ENCODE assay signal across 11 cellular contexts in genomic region chr3:119779731-119780383, GRCh38. TPM values are rescaled to one million over a fixed set of nuclear protein-coding genes. Genes with fewer than 3 reads are reported as not detected.
DNase-seq lines count a peak whose midpoint lies in the region; ATAC-seq and TF ChIP-seq lines count a peak whose summit lies in the region.
"Had no signal": no experiment of that assay in that cellular context is flagged by ENCODE, and none has a peak within 500 bp of the region (broad histone marks: within the 10 kb centered on the region; RNA-seq: fewer than 3 reads in every experiment).

No MANE protein-coding gene starts in this region.

- H3K27ac ChIP-seq in CD8-positive, alpha-beta T cell (ENCODE audit: low read depth, low read length), result no peak overlapping the region
- H3K27ac ChIP-seq in GM23338 (ENCODE audit: low read depth), result no peak overlapping the region

- no peak for DNase-seq in CD8-positive, alpha-beta T cell
- DNase-seq in NOMO-1 treated with dmso at 0.1 percent for 144 hours (lab: John Stamatoyannopoulos, UW; ENCODE audit: unreplicated experiment) (peak; percentile 16), GM23338 (ENCODE audit: low spot score) (no peak), NCI-H526 (lab: John Stamatoyannopoulos, UW) (no peak)
- no peak for DNase-seq in stimulated activated CD4-positive, alpha-beta T cell treated with anti-CD3 and anti-CD28 coated beads, Interleukin-1b, Interleukin-23, amount 100 ng/mL, for 48 hours
- DNase-seq in activated T-helper 1 cell treated with anti-CD3 and anti-CD28 coated beads, Interleukin-12 subunit alpha, Interleukin-12 subunit beta, Interleukin-2, Interleukin-4 antibody, amounts not matched to agents 30 ng/mL and 10 ng/mL and 1 ng/mL, durations not matched to agents 14 hours and 24 hours and 36 hours (ENCODE audit: low spot score), result no peak
- DNase-seq: DND-41, NCI-H1436 had no signal

- no peaks in the 10 kb centered on the region for H3K36me3 ChIP-seq in CD8-positive, alpha-beta T cell (ENCODE audit: insufficient read depth, low read length)
- no peaks in the 10 kb centered on the region for H3K36me3 ChIP-seq in GM23338 (ENCODE audit: insufficient read depth)

- no peaks in the 10 kb centered on the region for H3F3A ChIP-seq in GM23338 (replicated peaks; ENCODE audit: low read depth)

- H4K20me1 ChIP-seq in GM23338 (replicated peaks; ENCODE audit: insufficient read depth), result no peaks in the 10 kb centered on the region

- no peaks in the 10 kb centered on the region for H3K4me1 Mint-ChIP-seq in CD8-positive, alpha-beta T cell (ENCODE audit: low read depth)
- peaks cover 3% of the 10 kb centered on the region; the same call in 2 of the 3 replicates for H3K4me1 Mint-ChIP-seq in GM23338
- H3K4me1 Mint-ChIP-seq in activated T-helper 1 cell treated with anti-CD3 and anti-CD28 coated beads, Interleukin-12 subunit alpha, Interleukin-12 subunit beta, Interleukin-2, Interleukin-4 antibody, amounts not matched to agents 30 ng/mL and 10 ng/mL and 1 ng/mL, durations not matched to agents 14 hours and 24 hours and 36 hours (ENCODE audit: low read depth), result no peaks in the 10 kb centered on the region

- no peaks in the 10 kb centered on the region for H3K9me2 ChIP-seq in GM23338 (ENCODE audit: insufficient read depth)

- CTCF ChIA-PET in CD8-positive, alpha-beta T cell (lab: Charles Lee), result no interaction called here

- intact Hi-C loops in CD8-positive, alpha-beta T cell (cut with DNase I, micrococcal nuclease), result no loop called here
- intact Hi-C loops in activated T-helper 1 cell treated with anti-CD3 and anti-CD28 coated beads, Interleukin-12 subunit alpha, Interleukin-12 subunit beta, Interleukin-2, Interleukin-4 antibody, amounts not matched to agents 30 ng/mL and 10 ng/mL and 1 ng/mL, durations not matched to agents 14 hours and 24 hours and 36 hours (cut with micrococcal nuclease), result no loop called here

- no peaks in the 10 kb centered on the region for H3K79me2 ChIP-seq in GM23338 (replicated peaks; ENCODE audit: insufficient read depth)

- no peaks in the 10 kb centered on the region for H3K4me1 ChIP-seq in CD8-positive, alpha-beta T cell (ENCODE audit: insufficient read depth, low read length)
- H3K4me1 ChIP-seq in GM23338 (ENCODE audit: insufficient read depth), result no peaks in the 10 kb centered on the region

- no peaks in the 10 kb centered on the region for H3K27me3 Mint-ChIP-seq in CD8-positive, alpha-beta T cell (ENCODE audit: low read depth)
- H3K27me3 Mint-ChIP-seq in GM23338 (ENCODE audit: insufficient read depth, low read depth, poor library complexity), result peaks cover 2% of the 10 kb centered on the region
- peaks cover 2% of the 10 kb centered on the region for H3K27me3 Mint-ChIP-seq in activated T-helper 1 cell treated with anti-CD3 and anti-CD28 coated beads, Interleukin-12 subunit alpha, Interleukin-12 subunit beta, Interleukin-2, Interleukin-4 antibody, amounts not matched to agents 30 ng/mL and 10 ng/mL and 1 ng/mL, durations not matched to agents 14 hours and 24 hours and 36 hours (ENCODE audit: insufficient read depth)

- no peak for TF ChIP-seq CTCF in CD8-positive, alpha-beta T cell (IDR thresholded peaks at IDR 0.05)
- TF ChIP-seq CTCF in GM23338 (conservative IDR thresholded peaks at IDR 0.05; ENCODE audit: low read depth in 2 of 2), result no peak

- H3K9me3 Mint-ChIP-seq in CD8-positive, alpha-beta T cell, result peaks cover 9% of the 10 kb centered on the region
- H3K9me3 Mint-ChIP-seq in GM23338, result no peaks in the 10 kb centered on the region; the same call in 2 of the 3 replicates
- H3K9me3 Mint-ChIP-seq in activated T-helper 1 cell treated with anti-CD3 and anti-CD28 coated beads, Interleukin-12 subunit alpha, Interleukin-12 subunit beta, Interleukin-2, Interleukin-4 antibody, amounts not matched to agents 30 ng/mL and 10 ng/mL and 1 ng/mL, durations not matched to agents 14 hours and 24 hours and 36 hours, result peaks cover 8% of the 10 kb centered on the region

- H3K4me3 Mint-ChIP-seq in CD8-positive, alpha-beta T cell, result no peak overlapping the region
- H3K4me3 Mint-ChIP-seq in GM23338, result no peak overlapping the region
- H3K4me3 Mint-ChIP-seq in activated T-helper 1 cell treated with anti-CD3 and anti-CD28 coated beads, Interleukin-12 subunit alpha, Interleukin-12 subunit beta, Interleukin-2, Interleukin-4 antibody, amounts not matched to agents 30 ng/mL and 10 ng/mL and 1 ng/mL, durations not matched to agents 14 hours and 24 hours and 36 hours, result no peak overlapping the region

- H2AFZ ChIP-seq in GM23338, result no peak overlapping the region; the same call in 1 of the 2 replicates

- no peaks in the 10 kb centered on the region for H3K27me3 ChIP-seq in CD8-positive, alpha-beta T cell (ENCODE audit: insufficient read depth, low read length)
- H3K27me3 ChIP-seq in GM23338 (ENCODE audit: insufficient read depth), result no peaks in the 10 kb centered on the region

- H3K36me3 Mint-ChIP-seq in CD8-positive, alpha-beta T cell, result no peaks in the 10 kb centered on the region
- H3K36me3 Mint-ChIP-seq in GM23338 (ENCODE audit: low read depth), result no peaks in the 10 kb centered on the region
- no peaks in the 10 kb centered on the region for H3K36me3 Mint-ChIP-seq in activated T-helper 1 cell treated with anti-CD3 and anti-CD28 coated beads, Interleukin-12 subunit alpha, Interleukin-12 subunit beta, Interleukin-2, Interleukin-4 antibody, amounts not matched to agents 30 ng/mL and 10 ng/mL and 1 ng/mL, durations not matched to agents 14 hours and 24 hours and 36 hours (ENCODE audit: low read depth)

- H3K27ac Mint-ChIP-seq in CD8-positive, alpha-beta T cell, result peak overlapping the region; percentile 24
- no peak overlapping the region for H3K27ac Mint-ChIP-seq in GM23338
- H3K27ac Mint-ChIP-seq in activated T-helper 1 cell treated with anti-CD3 and anti-CD28 coated beads, Interleukin-12 subunit alpha, Interleukin-12 subunit beta, Interleukin-2, Interleukin-4 antibody, amounts not matched to agents 30 ng/mL and 10 ng/mL and 1 ng/mL, durations not matched to agents 14 hours and 24 hours and 36 hours, result no peak overlapping the region

- no peaks in the 10 kb centered on the region for H3K9me3 ChIP-seq in CD8-positive, alpha-beta T cell (ENCODE audit: low read length)

- POLR2A ChIA-PET in CD8-positive, alpha-beta T cell (lab: Charles Lee), result no interaction called here

- H3K4me3 ChIP-seq in CD8-positive, alpha-beta T cell (ENCODE audit: low read depth, low read length), result no peak overlapping the region
- no peak overlapping the region for H3K4me3 ChIP-seq in GM23338
- H3K4me3 ChIP-seq: smooth muscle cell had no signal

- no peak for ATAC-seq in CD8-positive, alpha-beta T cell
- peak; percentile 87 for ATAC-seq in GM19452 (IDR thresholded peaks at IDR 0.05; ENCODE audit: unreplicated experiment)
- peak; percentile 67 for ATAC-seq in HG02973 (IDR thresholded peaks at IDR 0.05; ENCODE audit: unreplicated experiment)
- no peak for ATAC-seq in GM23338

- H3K4me2 ChIP-seq in GM23338, result no peak overlapping the region
- H3K4me2 ChIP-seq: smooth muscle cell had no signal

TF ChIP-seq in GM23338, 12 proteins besides CTCF, POLR2A, EP300 and RAD21 (continues in another document):
- TF ChIP-seq, protein P1, sequence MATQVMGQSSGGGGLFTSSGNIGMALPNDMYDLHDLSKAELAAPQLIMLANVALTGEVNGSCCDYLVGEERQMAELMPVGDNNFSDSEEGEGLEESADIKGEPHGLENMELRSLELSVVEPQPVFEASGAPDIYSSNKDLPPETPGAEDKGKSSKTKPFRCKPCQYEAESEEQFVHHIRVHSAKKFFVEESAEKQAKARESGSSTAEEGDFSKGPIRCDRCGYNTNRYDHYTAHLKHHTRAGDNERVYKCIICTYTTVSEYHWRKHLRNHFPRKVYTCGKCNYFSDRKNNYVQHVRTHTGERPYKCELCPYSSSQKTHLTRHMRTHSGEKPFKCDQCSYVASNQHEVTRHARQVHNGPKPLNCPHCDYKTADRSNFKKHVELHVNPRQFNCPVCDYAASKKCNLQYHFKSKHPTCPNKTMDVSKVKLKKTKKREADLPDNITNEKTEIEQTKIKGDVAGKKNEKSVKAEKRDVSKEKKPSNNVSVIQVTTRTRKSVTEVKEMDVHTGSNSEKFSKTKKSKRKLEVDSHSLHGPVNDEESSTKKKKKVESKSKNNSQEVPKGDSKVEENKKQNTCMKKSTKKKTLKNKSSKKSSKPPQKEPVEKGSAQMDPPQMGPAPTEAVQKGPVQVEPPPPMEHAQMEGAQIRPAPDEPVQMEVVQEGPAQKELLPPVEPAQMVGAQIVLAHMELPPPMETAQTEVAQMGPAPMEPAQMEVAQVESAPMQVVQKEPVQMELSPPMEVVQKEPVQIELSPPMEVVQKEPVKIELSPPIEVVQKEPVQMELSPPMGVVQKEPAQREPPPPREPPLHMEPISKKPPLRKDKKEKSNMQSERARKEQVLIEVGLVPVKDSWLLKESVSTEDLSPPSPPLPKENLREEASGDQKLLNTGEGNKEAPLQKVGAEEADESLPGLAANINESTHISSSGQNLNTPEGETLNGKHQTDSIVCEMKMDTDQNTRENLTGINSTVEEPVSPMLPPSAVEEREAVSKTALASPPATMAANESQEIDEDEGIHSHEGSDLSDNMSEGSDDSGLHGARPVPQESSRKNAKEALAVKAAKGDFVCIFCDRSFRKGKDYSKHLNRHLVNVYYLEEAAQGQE (IDR thresholded peaks at IDR 0.05; ENCODE audit: unreplicated experiment), result no peak
- TF ChIP-seq EZH2 (IDR thresholded peaks at IDR 0.05; ENCODE audit: low read depth, unreplicated experiment), result no peak
- no peak for TF ChIP-seq ETS1 (IDR thresholded peaks at IDR 0.05)
- no peak for TF ChIP-seq POLR2AphosphoS5 (IDR thresholded peaks at IDR 0.05; ENCODE audit: low read depth)
- no peak for TF ChIP-seq JUNB (IDR thresholded peaks at IDR 0.05; ENCODE audit: unreplicated experiment)

RNA-seq across cellular contexts. Expression of gene NR1I2, which starts 2.0 kb away (rescaled TPM):
- total RNA-seq in CD8-positive, alpha-beta T cell, result under 1 TPM in 1 of 2 experiments, not detected in 1; 0.19 TPM
- 3.9 and 4.4 TPM in 2 replicates for total RNA-seq in GM23338 (2014; rRNA removed; shearing (Covaris generic))
- polyA plus RNA-seq in GM23338 (2016; fragmentation: Nextera tagmentation; extraction: Ambion mirVana), result 0.89 and 1.4 TPM in 2 replicates
- 0.13 TPM in 1 of 2 replicates, not detected in the other for total RNA-seq in activated T-helper 1 cell treated with anti-CD3 and anti-CD28 coated beads, Interleukin-12 subunit alpha, Interleukin-12 subunit beta, Interleukin-2, Interleukin-4 antibody, amounts not matched to agents 30 ng/mL and 10 ng/mL and 1 ng/mL, durations not matched to agents 14 hours and 24 hours and 36 hours
- total RNA-seq: smooth muscle cell had no signal
- polyA plus RNA-seq: smooth muscle cell had no signal

Comparison
In these comparisons a context has a peak if more than half of its experiments do, and no peak if none do; other contexts are left out.
1. ATAC-seq: peak in GM19452 (single experiment) and HG02973 (single experiment); none in CD8-positive, alpha-beta T cell (single experiment) and GM23338 (single experiment).